9 cellular contexts compared by ENCODE assay signal in the genomic region with DNA sequence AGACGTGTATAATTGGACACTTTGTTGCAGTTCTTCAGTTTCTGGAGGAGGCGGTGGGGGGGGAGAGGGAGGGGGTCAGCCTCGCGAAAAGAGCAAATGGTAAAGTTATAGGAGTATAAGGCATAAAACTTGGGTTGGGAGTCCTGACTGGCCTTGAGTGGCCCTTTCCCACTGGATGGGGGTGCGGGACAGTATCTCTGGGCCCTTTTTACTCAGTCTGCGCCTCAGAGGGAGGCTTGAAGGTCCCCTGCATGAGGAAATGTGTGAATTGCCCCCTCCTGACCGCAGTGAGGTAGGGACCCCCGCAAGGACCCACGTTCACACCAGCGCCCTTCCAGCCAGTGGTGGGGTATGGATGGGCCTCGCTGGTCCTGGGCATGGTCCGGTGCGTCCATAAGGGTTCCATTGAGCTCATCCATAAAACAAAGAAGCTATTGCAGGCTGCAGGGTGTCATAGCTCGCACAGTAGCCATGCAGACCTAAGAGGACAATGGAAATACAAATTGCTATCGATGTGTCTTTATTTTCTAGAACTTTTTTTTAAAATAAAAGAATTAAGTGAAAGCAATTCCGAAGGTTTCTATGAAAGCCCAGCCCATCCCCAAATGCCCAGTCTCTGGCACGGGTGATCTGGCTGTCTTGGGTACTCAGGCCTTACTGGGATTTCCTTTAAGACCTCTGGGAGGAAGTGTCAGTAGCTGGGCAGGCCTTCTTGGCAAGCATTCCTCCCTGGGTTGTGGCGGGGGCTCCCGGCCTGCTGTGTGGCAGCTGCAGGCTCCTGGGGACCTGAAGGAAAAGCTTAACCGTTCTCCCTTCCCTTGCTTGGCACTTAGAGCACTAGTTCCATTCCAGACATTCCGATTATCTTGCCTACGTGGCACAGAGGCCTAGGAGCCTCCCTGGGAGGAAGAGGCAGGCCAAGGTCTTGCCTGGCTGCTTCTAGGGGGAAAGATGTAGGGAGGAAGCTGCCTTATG. TPM values are rescaled to one million over a fixed set of nuclear protein-coding genes. Genes with fewer than 3 reads are reported as not detected.
DNase-seq lines count a peak whose midpoint lies in the region; ATAC-seq, FAIRE-seq and TF ChIP-seq lines count a peak whose summit lies in the region.
"Had no signal": no experiment of that assay in that cellular context is flagged by ENCODE, and none has a peak within 500 bp of the region (broad histone marks: within the 10 kb centered on the region; RNA-seq: fewer than 3 reads in every experiment).

No MANE protein-coding gene starts in this region.

- TSS peak; percentile 33 for BruUV-seq in Caco-2 (replicated peaks; lab: Mats Ljungman, UMichigan)

- FAIRE-seq in GM19239 (lab: Jason Lieb, UNC) = no peak

- DNase-seq in Caco-2 (no peak), right atrium auricular region (ENCODE audit: low spot score) (no peak), psoas muscle (peak; percentile 14 to 50), GM19239 (ENCODE audit: insufficient read length, low spot score) (no peak), SIG-M5 (lab: John Stamatoyannopoulos, UW) (no peak)

- H3K27me3 ChIP-seq in Caco-2 (replicated peaks; ENCODE audit: control insufficient read depth, insufficient read depth, low read length) (no peaks in the 10 kb centered on the region), right atrium auricular region (no peaks in the 10 kb centered on the region), psoas muscle (ENCODE audit: insufficient read depth in 3 of 3, low read length in 2 of 3) (no peaks in the 10 kb centered on the region)

- no peaks in the 10 kb centered on the region for H3K9me3 Mint-ChIP-seq in Caco-2 (ENCODE audit: unreplicated experiment)
- H3K9me3 Mint-ChIP-seq in activated T-helper 17 cell treated with anti-CD3 and anti-CD28 coated beads, Interleukin-2, amount 50 U/mL, for 72 hours = no peaks in the 10 kb centered on the region

- H3K36me3 Mint-ChIP-seq in Caco-2 (ENCODE audit: insufficient read depth, unreplicated experiment) = peaks cover 64% of the 10 kb centered on the region
- peaks cover 4% of the 10 kb centered on the region for H3K36me3 Mint-ChIP-seq in activated T-helper 17 cell treated with anti-CD3 and anti-CD28 coated beads, Interleukin-2, amount 50 U/mL, for 72 hours (ENCODE audit: low read depth)

- TF ChIP-seq CTCF in Caco-2 (IDR thresholded peaks at IDR 0.05; ENCODE audit: insufficient read depth in 1 of 2, low read depth in 1 of 2, low read length in 1 of 2, severe bottlenecking in 1 of 2, unreplicated experiment in 1 of 2) (no peak), right atrium auricular region (IDR thresholded peaks at IDR 0.05) (no peak), psoas muscle (IDR thresholded peaks at IDR 0.05) (no peak)

- H3K4me3 ChIP-seq in Caco-2 (ENCODE audit: low read depth, low read length) (peak overlapping the region; percentile 94), right atrium auricular region (peak overlapping the region; percentile 77 to 91), psoas muscle (peak overlapping the region; percentile 77)

- no peaks in the 10 kb centered on the region for H3K27me3 Mint-ChIP-seq in Caco-2 (ENCODE audit: insufficient read depth, unreplicated experiment)
- H3K27me3 Mint-ChIP-seq in activated T-helper 17 cell treated with anti-CD3 and anti-CD28 coated beads, Interleukin-2, amount 50 U/mL, for 72 hours = peaks cover 20% of the 10 kb centered on the region

- H3K4me1 ChIP-seq in Caco-2 (no peaks in the 10 kb centered on the region), right atrium auricular region (peaks cover 0 to 37% of the 10 kb centered on the region in 2 donors), psoas muscle (peaks cover 9% of the 10 kb centered on the region)

- WGBS in psoas muscle, 3 donors = 41 to 51% (median 45%) methylated on average over 22 of the region's 22 CpGs

- H3K9me3 ChIP-seq in Caco-2 (no peaks in the 10 kb centered on the region), right atrium auricular region (no peaks in the 10 kb centered on the region), psoas muscle (no peaks in the 10 kb centered on the region)

- H3K36me3 ChIP-seq in Caco-2 (ENCODE audit: control insufficient read depth, insufficient read depth, low read length) = no peaks in the 10 kb centered on the region
- peaks cover 8% of the 10 kb centered on the region for H3K36me3 ChIP-seq in right atrium auricular region
- no peaks in the 10 kb centered on the region for H3K36me3 ChIP-seq in psoas muscle (ENCODE audit: insufficient read depth in 1 of 2, low read depth in 1 of 2)

- POLR2A ChIA-PET in Caco-2 (lab: Charles Lee) = interaction anchor here (1.0 kb wide), 1 partner anchor 10 kb away, joined by 4 read pairs; no protein-coding TSS in a partner anchor

- peak overlapping the region; percentile 96 for H3K4me3 Mint-ChIP-seq in Caco-2 (ENCODE audit: unreplicated experiment)
- peak overlapping the region; percentile 52 for H3K4me3 Mint-ChIP-seq in activated T-helper 17 cell treated with anti-CD3 and anti-CD28 coated beads, Interleukin-2, amount 50 U/mL, for 72 hours

- H3K4me1 Mint-ChIP-seq in Caco-2 (ENCODE audit: low read depth, unreplicated experiment) = peaks cover 6% of the 10 kb centered on the region
- H3K4me1 Mint-ChIP-seq in activated T-helper 17 cell treated with anti-CD3 and anti-CD28 coated beads, Interleukin-2, amount 50 U/mL, for 72 hours = peaks cover 4% of the 10 kb centered on the region

- CTCF ChIA-PET in Caco-2 (lab: Charles Lee) = interaction anchor here (0.6 kb wide), 2 partner anchors 180 to 353 kb away, joined by 3 read pairs; no protein-coding TSS in a partner anchor

- H3K27ac Mint-ChIP-seq in Caco-2 (ENCODE audit: unreplicated experiment) = peak overlapping the region; percentile 88
- no peak overlapping the region for H3K27ac Mint-ChIP-seq in activated T-helper 17 cell treated with anti-CD3 and anti-CD28 coated beads, Interleukin-2, amount 50 U/mL, for 72 hours

- peak overlapping the region; percentile 92 to 95 for H3K27ac ChIP-seq in right atrium auricular region
- H3K27ac ChIP-seq in psoas muscle = peak overlapping the region; percentile 16

- intact Hi-C loops in Caco-2 (cut with micrococcal nuclease; ENCODE audit: unreplicated experiment) = loop anchor here (5.0 kb wide), 1 partner anchor 780 kb away; no protein-coding TSS in a partner anchor
- intact Hi-C loops in psoas muscle (cut with DNase I) = no loop called here

- ATAC-seq in activated T-helper 17 cell treated with anti-CD3 and anti-CD28 coated beads, Interleukin-2, amount 50 U/mL, for 72 hours (replicated peaks) = no peak
- ATAC-seq in psoas muscle (peak in 1 of 4 donors; percentile 21), HG02571 (IDR thresholded peaks at IDR 0.05; ENCODE audit: unreplicated experiment) (no peak), esophagus mucosa (no peak)

RNA-seq across cellular contexts. Expression of gene SEMA5A, which starts 1.4 kb away (rescaled TPM):
- 27.4 and 34.3 TPM in 2 replicates for total RNA-seq in Caco-2 (2022)
- total RNA-seq in activated T-helper 17 cell treated with anti-CD3 and anti-CD28 coated beads, Interleukin-2, amount 50 U/mL, for 72 hours = not detected
- total RNA-seq in right atrium auricular region = 10 to 100 TPM; 14.1 to 26.2 TPM
- 1 to 10 TPM in 3 of 4 donors, under 1 TPM in 1; 0.66 to 3.9 (median 1.3) TPM for total RNA-seq in psoas muscle
- under 1 TPM; 0.24 to 0.47 (median 0.34) TPM for polyA plus RNA-seq in psoas muscle
- total RNA-seq in esophagus mucosa = 5.5 TPM
- total RNA-seq: HT-29 had no signal

Comparison
In these comparisons a context has a peak if more than half of its experiments do, and no peak if none do; other contexts are left out.
1. DNase-seq: peak in psoas muscle (2 of 2); none in Caco-2 (0 of 2), right atrium auricular region (single experiment), GM19239 (single experiment) and SIG-M5 (single experiment).
2. Peak in every context shown above with its lines, with median percentiles within 50 percentile points of each other: H3K4me3 ChIP-seq.